ENCODE assay signal across 17 cellular contexts in the genomic region with DNA sequence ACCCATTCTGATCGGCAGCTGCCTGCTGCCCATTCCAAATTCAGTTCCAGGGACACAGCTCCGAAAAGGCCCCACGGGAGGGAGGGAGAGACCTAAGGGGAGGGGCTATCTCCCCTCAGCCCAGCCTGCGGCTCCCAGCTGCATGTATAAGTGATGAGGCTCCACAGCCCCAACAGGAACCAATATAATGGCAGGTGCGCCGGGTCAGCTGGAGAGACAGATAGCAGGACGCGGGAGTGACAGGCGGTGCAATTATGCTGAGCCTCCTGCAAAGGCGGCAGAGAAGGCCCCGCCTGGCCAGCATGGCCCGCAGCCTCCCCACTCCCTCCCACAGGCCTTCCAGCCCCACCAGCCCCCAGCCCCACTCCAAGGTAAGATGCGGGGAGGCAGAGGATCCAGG. TPM values are rescaled to one million over a fixed set of nuclear protein-coding genes. Genes with fewer than 3 reads are reported as not detected.
"Had no signal": no experiment of that assay in that cellular context is flagged by ENCODE, and none has a peak within 500 bp of the region (broad histone marks: within the 10 kb centered on the region; RNA-seq: fewer than 3 reads in every experiment).

No MANE protein-coding gene starts in this region.

- H3K4me1 ChIP-seq: ascending aorta, tibial nerve had no signal

- H3K27ac ChIP-seq: ascending aorta, spleen, tibial nerve had no signal

- DNase-seq: activated B cell treated with CpG ODN at 0.5 μM for 24 hours; activated CD4-positive, alpha-beta T cell treated with anti-CD3 and anti-CD28 coated beads, Interleukin-2, amount 10 ng/mL, durations not matched to agents 24 days and 14 days; activated naive CD4-positive, alpha-beta T cell; immature natural killer cell; left colon; mammary epithelial cell; naive thymus-derived CD8-positive, alpha-beta T cell; spleen; stimulated activated CD4-positive, alpha-beta T cell treated with anti-CD3 and anti-CD28 coated beads, Interleukin-1b, Interleukin-23, amount 100 ng/mL, for 48 hours had no signal

- H3K27me3 ChIP-seq: ascending aorta, esophagus muscularis mucosa had no signal

- ATAC-seq: left colon; naive thymus-derived CD8-positive, alpha-beta T cell; sciatic nerve; stimulated activated memory B cell treated with anti-CD40 and anti-IgM and Interleukin-4, amounts not matched to agents 10 μg/mL and 1 μg/mL and 100 μg/mL, for 72 hours had no signal

- H3K36me3 ChIP-seq: ascending aorta, esophagus muscularis mucosa, spleen, tibial nerve had no signal

- H3K9me3 ChIP-seq: ascending aorta, esophagus muscularis mucosa, spleen, tibial nerve had no signal

- H3K4me3 ChIP-seq: ascending aorta, esophagus muscularis mucosa, spleen, tibial nerve had no signal

RNA-seq across cellular contexts. Expression of a gene that starts 8.1 kb away (rescaled TPM):
- total RNA-seq: activated B cell treated with CpG ODN at 0.5 μM for 24 hours; ascending aorta; bronchial epithelial cell; mononuclear cell; naive thymus-derived CD8-positive, alpha-beta T cell; subcutaneous adipose tissue had no signal
- polyA plus RNA-seq: naive thymus-derived CD8-positive, alpha-beta T cell had no signal

RNA-seq across cellular contexts. Expression of a gene that starts 28.6 kb away (rescaled TPM):
- total RNA-seq: ascending aorta; bronchial epithelial cell; naive thymus-derived CD8-positive, alpha-beta T cell had no signal
- polyA plus RNA-seq: naive thymus-derived CD8-positive, alpha-beta T cell had no signal
